In the genomic region with DNA sequence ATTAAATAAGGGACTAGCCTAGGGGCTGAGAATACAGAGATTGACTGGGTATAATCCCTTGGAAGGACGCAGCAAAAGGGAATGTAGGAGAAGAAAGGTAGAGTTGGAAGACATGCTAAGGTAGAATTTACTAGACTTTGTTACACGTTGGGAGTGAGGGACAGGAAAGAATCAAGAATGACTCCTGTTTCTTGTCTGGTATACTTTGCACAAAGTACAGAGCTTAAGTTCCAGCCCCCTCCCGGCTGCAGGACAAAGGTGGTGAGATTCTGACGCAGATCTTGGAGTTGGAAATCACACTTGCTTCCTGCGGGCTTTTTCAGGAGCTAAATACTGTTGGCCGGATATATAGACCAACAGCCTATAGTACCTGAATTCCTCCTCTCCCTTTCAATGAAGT, we compare ENCODE assay signal across 8 cellular contexts. TPM values are rescaled to one million over a fixed set of nuclear protein-coding genes. Genes with fewer than 3 reads are reported as not detected.
DNase-seq lines count a peak whose midpoint lies in the region; ATAC-seq and TF ChIP-seq lines count a peak whose summit lies in the region.
"Had no signal": no experiment of that assay in that cellular context is flagged by ENCODE, and none has a peak within 500 bp of the region (broad histone marks: within the 10 kb centered on the region; RNA-seq: fewer than 3 reads in every experiment).

No MANE protein-coding gene starts in this region.

- no peak overlapping the region for H3K9ac ChIP-seq in smooth muscle cell (ENCODE audit: low read depth)

- peaks cover 19% of the 10 kb centered on the region for H3K27me3 Mint-ChIP-seq in activated CD4-positive, alpha-beta memory T cell treated with anti-CD3 and anti-CD28 coated beads, Interleukin-2, amount 10 ng/mL, durations not matched to agents 7 days and 5 days

- H3K36me3 ChIP-seq in hepatocyte (replicated peaks; ENCODE audit: insufficient read depth, low read depth) (no peaks in the 10 kb centered on the region), smooth muscle cell (ENCODE audit: low read depth) (no peaks in the 10 kb centered on the region)

- H3K36me3 Mint-ChIP-seq in activated CD4-positive, alpha-beta memory T cell treated with anti-CD3 and anti-CD28 coated beads, Interleukin-2, amount 10 ng/mL, durations not matched to agents 7 days and 5 days (ENCODE audit: low read depth), result no peaks in the 10 kb centered on the region

- ATAC-seq in HG03565 (IDR thresholded peaks at IDR 0.05; ENCODE audit: unreplicated experiment), result no peak
- ATAC-seq in activated CD4-positive, CD25-positive, alpha-beta regulatory T cell treated with anti-CD3 and anti-CD28 coated beads, Interleukin-2, amount 50 U/mL, for 24 hours, result no peak

- POLR2A ChIA-PET in activated CD4-positive, alpha-beta memory T cell treated with anti-CD3 and anti-CD28 coated beads, Interleukin-2, amount 10 ng/mL, durations not matched to agents 7 days and 5 days (lab: Charles Lee), result interaction anchor here (0.9 to 3.8 kb wide), 6 partner anchors 32 to 71 kb away, joined by 3 to 16 read pairs (median 5); a partner anchor contains a TSS

- H3K27ac ChIP-seq in hepatocyte (no peak overlapping the region), smooth muscle cell (ENCODE audit: low read depth) (no peak overlapping the region)

- peaks cover 4% of the 10 kb centered on the region for H3F3A ChIP-seq in smooth muscle cell (ENCODE audit: low read depth)

- peaks cover 24% of the 10 kb centered on the region for H3K4me1 Mint-ChIP-seq in activated CD4-positive, alpha-beta memory T cell treated with anti-CD3 and anti-CD28 coated beads, Interleukin-2, amount 10 ng/mL, durations not matched to agents 7 days and 5 days

- 45% methylated on average over 6 of the region's 6 CpGs for WGBS in hepatocyte (ENCODE audit: low lambda C conversion rate, missing lambda C conversion rate)
- WGBS in smooth muscle cell (ENCODE audit: low lambda C conversion rate), result 57% methylated on average over 6 of the region's 6 CpGs

- no peaks in the 10 kb centered on the region for H3K4me1 ChIP-seq in hepatocyte (ENCODE audit: insufficient read depth)
- H3K4me1 ChIP-seq in smooth muscle cell (ENCODE audit: low read depth), result no peaks in the 10 kb centered on the region

- H3K4me3 Mint-ChIP-seq in activated CD4-positive, alpha-beta memory T cell treated with anti-CD3 and anti-CD28 coated beads, Interleukin-2, amount 10 ng/mL, durations not matched to agents 7 days and 5 days, result peak overlapping the region; percentile 85

- H3K4me2 ChIP-seq in hepatocyte (peak overlapping the region; percentile 83), smooth muscle cell (peak overlapping the region; percentile 87)

- no peak overlapping the region for H3K27ac Mint-ChIP-seq in activated CD4-positive, alpha-beta memory T cell treated with anti-CD3 and anti-CD28 coated beads, Interleukin-2, amount 10 ng/mL, durations not matched to agents 7 days and 5 days

- H3K9me3 Mint-ChIP-seq in activated CD4-positive, alpha-beta memory T cell treated with anti-CD3 and anti-CD28 coated beads, Interleukin-2, amount 10 ng/mL, durations not matched to agents 7 days and 5 days, result no peaks in the 10 kb centered on the region

- DNase-seq in HPDE6-E6E7 (ENCODE audit: extremely low spot score) (peak; percentile 4), hepatocyte (ENCODE audit: low spot score) (peak; percentile 12), smooth muscle cell (lab: John Stamatoyannopoulos, UW; ENCODE audit: unreplicated experiment) (no peak), NCI-H1436 treated with DMSO at 0.1 percent for 48 hours (lab: John Stamatoyannopoulos, UW) (no peak)
- DNase-seq in activated CD4-positive, alpha-beta memory T cell treated with anti-CD3 and anti-CD28 coated beads, Interleukin-2, amount 10 ng/mL, durations not matched to agents 7 days and 5 days, result no peak
- DNase-seq: NCI-H226 had no signal

- H3K9me2 ChIP-seq in hepatocyte (replicated peaks; ENCODE audit: insufficient read depth), result no peaks in the 10 kb centered on the region

- H3K79me2 ChIP-seq in hepatocyte (no peaks in the 10 kb centered on the region), smooth muscle cell (ENCODE audit: low read depth) (no peaks in the 10 kb centered on the region)

- TF ChIP-seq CTCF in hepatocyte (IDR thresholded peaks at IDR 0.05; ENCODE audit: poor library complexity), result no peak
- TF ChIP-seq CTCF in smooth muscle cell (IDR thresholded peaks at IDR 0.05; ENCODE audit: borderline replicate concordance, insufficient read depth, poor library complexity, severe bottlenecking), result no peak

- H2AFZ ChIP-seq in hepatocyte (peak overlapping the region; percentile 34), smooth muscle cell (ENCODE audit: low read depth) (peak overlapping the region; percentile 76)

- CTCF ChIA-PET in activated CD4-positive, alpha-beta memory T cell treated with anti-CD3 and anti-CD28 coated beads, Interleukin-2, amount 10 ng/mL, durations not matched to agents 7 days and 5 days (lab: Charles Lee), result interaction anchor here (1.2 kb wide), 1 partner anchor 31 kb away, joined by 3 read pairs; a partner anchor contains a TSS

- peak overlapping the region; percentile 20 for H3K4me3 ChIP-seq in hepatocyte
- peak overlapping the region; percentile 61 for H3K4me3 ChIP-seq in smooth muscle cell

- H4K20me1 ChIP-seq in hepatocyte (ENCODE audit: insufficient read depth, poor library complexity, severe bottlenecking) (no peaks in the 10 kb centered on the region), smooth muscle cell (ENCODE audit: low read depth) (no peaks in the 10 kb centered on the region)

- H3K9me3 ChIP-seq in hepatocyte (ENCODE audit: low read depth) (no peaks in the 10 kb centered on the region), smooth muscle cell (replicated peaks; ENCODE audit: low read depth) (no peaks in the 10 kb centered on the region)

- H3K27me3 ChIP-seq in hepatocyte, result no peaks in the 10 kb centered on the region
- H3K27me3 ChIP-seq in smooth muscle cell (ENCODE audit: low read depth), result peaks cover 3% of the 10 kb centered on the region

RNA-seq across cellular contexts. Expression of a gene that starts 0.9 kb away (rescaled TPM):
- 1 to 10 TPM; 2.4 to 2.7 TPM for total RNA-seq in activated CD4-positive, alpha-beta memory T cell treated with anti-CD3 and anti-CD28 coated beads, Interleukin-2, amount 10 ng/mL, durations not matched to agents 7 days and 5 days
- total RNA-seq in hepatocyte (1.7 and 3.6 TPM in 2 replicates), smooth muscle cell (0.54 and 1.7 TPM in 2 replicates)
- polyA plus RNA-seq in hepatocyte (1.6 and 2.8 TPM in 2 replicates), smooth muscle cell (2.1 and 2.4 TPM in 2 replicates)

RNA-seq across cellular contexts. Expression of a gene that starts 32.0 kb away (rescaled TPM):
- total RNA-seq in activated CD4-positive, alpha-beta memory T cell treated with anti-CD3 and anti-CD28 coated beads, Interleukin-2, amount 10 ng/mL, durations not matched to agents 7 days and 5 days, result 100 to 1,000 TPM; 226 to 235 TPM
- total RNA-seq in hepatocyte (232 and 250 TPM in 2 replicates), smooth muscle cell (198 and 218 TPM in 2 replicates)
- polyA plus RNA-seq in hepatocyte (215 and 235 TPM in 2 replicates), smooth muscle cell (231 and 245 TPM in 2 replicates)

RNA-seq across cellular contexts. Expression of a gene that starts 57.0 kb away (rescaled TPM):
- total RNA-seq in activated CD4-positive, alpha-beta memory T cell treated with anti-CD3 and anti-CD28 coated beads, Interleukin-2, amount 10 ng/mL, durations not matched to agents 7 days and 5 days, result 1 to 10 TPM; 2.1 to 3.1 TPM
- 1.9 and 3.1 TPM in 2 replicates for total RNA-seq in hepatocyte
- 1.1 and 1.5 TPM in 2 replicates for polyA plus RNA-seq in hepatocyte
- 0.85 and 3.7 TPM in 2 replicates for total RNA-seq in smooth muscle cell
- 0.85 and 2.4 TPM in 2 replicates for polyA plus RNA-seq in smooth muscle cell

Comparison
In these comparisons a context has a peak if more than half of its experiments do, and no peak if none do; other contexts are left out.
1. DNase-seq: peak in HPDE6-E6E7 (single experiment) and hepatocyte (single experiment); none in activated CD4-positive, alpha-beta memory T cell treated with anti-CD3 and anti-CD28 coated beads, Interleukin-2, amount 10 ng/mL, durations not matched to agents 7 days and 5 days (single experiment), smooth muscle cell (single experiment) and NCI-H1436 treated with DMSO at 0.1 percent for 48 hours (single experiment).